ENCODE assay signal across 28 cellular contexts in genomic region chrX:17833954-17834353, GRCh38. TPM values are rescaled to one million over a fixed set of nuclear protein-coding genes. Genes with fewer than 3 reads are reported as not detected.
"Had no signal": no experiment of that assay in that cellular context is flagged by ENCODE, and none has a peak within 500 bp of the region (broad histone marks: within the 10 kb centered on the region; RNA-seq: fewer than 3 reads in every experiment).

No MANE protein-coding gene starts in this region.

- H3K27ac ChIP-seq: SJCRH30, SK-N-MC had no signal

- H3K4me3 Mint-ChIP-seq: T-cell had no signal

- H3K36me3 Mint-ChIP-seq: T-cell had no signal

- H3K27ac Mint-ChIP-seq: T-cell had no signal

- H3K4me1 Mint-ChIP-seq: T-cell had no signal

- H3K4me1 ChIP-seq: SJCRH30 had no signal

- H3K4me3 ChIP-seq: SJCRH30, SK-N-MC had no signal

- H3K36me3 ChIP-seq: SJCRH30 had no signal

- H3K9me3 ChIP-seq: SJCRH30 had no signal

- ATAC-seq: HepG2, Panc1, PC-3, Right ventricle myocardium inferior, T-cell had no signal

- DNase-seq: IMR-90; Karpas-422; KG1; MM.1S; NCI-H1092 treated with DMSO at 0.1 percent for 48 hours; NCI-H1436; NCI-H187; NCI-H2029; NCI-H2081 treated with DMSO at 0.1 percent for 48 hours; NCI-H2171; NCI-H226; NCI-H446; NCI-H510A; NCI-H524 treated with DMSO at 0.1 percent for 48 hours; NCI-H82; NK-92 treated with Interleukin-12 subunit alpha and Interleukin-12 subunit beta, amount 100 ng/mL, for 24 hours; PC-3; SHP77 treated with DMSO at 0.1 percent for 48 hours; SJCRH30; SW 1271; T-cell had no signal

- H3K27me3 ChIP-seq: SJCRH30 had no signal

RNA-seq across cellular contexts. Expression of gene RAI2, which starts 27.1 kb away (rescaled TPM):
- total RNA-seq: HepG2, HT1080, IMR-90, OCI-LY7, RPMI7951, SJCRH30 had no signal
